Comparison of ENCODE assay signal across 8 cellular contexts in genomic region chr6:31896856-31897611, GRCh38. TPM values are rescaled to one million over a fixed set of nuclear protein-coding genes. Genes with fewer than 3 reads are reported as not detected.
DNase-seq lines count a peak whose midpoint lies in the region; ATAC-seq and TF ChIP-seq lines count a peak whose summit lies in the region.

No MANE protein-coding gene starts in this region.

- H3K4me2 ChIP-seq in MM.1S (ENCODE audit: low read depth, low read length): peak overlapping the region; percentile 71

- no peaks in the 10 kb centered on the region for H3K27me3 Mint-ChIP-seq in naive thymus-derived CD8-positive, alpha-beta T cell

- H3K9ac ChIP-seq in ES-I3 (ENCODE audit: low read depth, low read length): peak overlapping the region; percentile 99
- peak overlapping the region; percentile 62 for H3K9ac ChIP-seq in MM.1S (ENCODE audit: low read length)

- H3K36me3 Mint-ChIP-seq in naive thymus-derived CD8-positive, alpha-beta T cell: peaks cover 2 to 35% (median 4%) of the 10 kb centered on the region in 3 donors

- no peaks in the 10 kb centered on the region for H3K9me2 ChIP-seq in MM.1S (replicated peaks; ENCODE audit: insufficient read depth, low read length)

- peaks cover 16% of the 10 kb centered on the region for H3F3A ChIP-seq in MM.1S (ENCODE audit: insufficient read depth, low read length)

- no peak for TF ChIP-seq CTCF in MM.1S (IDR thresholded peaks at IDR 0.05; ENCODE audit: low read length)
- TF ChIP-seq CTCF in coronary artery (IDR thresholded peaks at IDR 0.05): no peak

- no peaks in the 10 kb centered on the region for H4K20me1 ChIP-seq in MM.1S (ENCODE audit: insufficient read depth, low read length)

- no peaks in the 10 kb centered on the region for H3K9me3 ChIP-seq in ES-I3 (ENCODE audit: control insufficient read depth, insufficient read depth, low read length)
- no peaks in the 10 kb centered on the region for H3K9me3 ChIP-seq in MM.1S (replicated peaks; ENCODE audit: insufficient read depth, low read length)

- H2AFZ ChIP-seq in MM.1S (ENCODE audit: low read length): peak overlapping the region; percentile 52

- H3K4me3 ChIP-seq in MM.1S (ENCODE audit: low read length) (peak overlapping the region; percentile 95), coronary artery (peak overlapping the region; percentile 96)

- no peaks in the 10 kb centered on the region for H3K4me1 ChIP-seq in ES-I3 (ENCODE audit: insufficient read depth, low read length)
- H3K4me1 ChIP-seq in MM.1S (ENCODE audit: low read length): 0 out of 2 replicates have a peak, but pooled peaks cover 3% of the 10 kb centered on the region

- POLR2A ChIA-PET in naive thymus-derived CD8-positive, alpha-beta T cell (lab: Charles Lee): interaction anchor here (0.5 to 2.8 kb wide), 16 partner anchors 9 to 1891 kb away, joined by 3 to 30 read pairs (median 6); partner anchors contain the start of genes BAG6, LEMD2, NELFE and NEU1

- H3K27ac Mint-ChIP-seq in naive thymus-derived CD8-positive, alpha-beta T cell: peak overlapping the region in 9 of 10 donors; percentile 50 to 92 (median 88)

- H3K27me3 ChIP-seq in MM.1S (replicated peaks; ENCODE audit: insufficient read depth, low read length): no peaks in the 10 kb centered on the region

- H3K36me3 ChIP-seq in ES-I3 (ENCODE audit: insufficient read depth, low read length): peaks cover 11% of the 10 kb centered on the region
- no peaks in the 10 kb centered on the region for H3K36me3 ChIP-seq in MM.1S (replicated peaks; ENCODE audit: insufficient read depth, low read length)

- peak overlapping the region; percentile 82 to 97 (median 88) for H3K4me3 Mint-ChIP-seq in naive thymus-derived CD8-positive, alpha-beta T cell

- DNase-seq in MM.1S: no peak
- no peak for DNase-seq in coronary artery (ENCODE audit: low spot score)
- DNase-seq in naive thymus-derived CD8-positive, alpha-beta T cell: peak in 2 of 10 donors; percentile 14 to 15
- DNase-seq in stimulated activated CD4-positive, alpha-beta T cell treated with anti-CD3 and anti-CD28 coated beads, Interleukin-4, amount 100 ng/mL, for 1 hour: no peak
- DNase-seq in NCI-H446 treated with DMSO at 0.1 percent for 48 hours (lab: John Stamatoyannopoulos, UW): no peak
- no peak for DNase-seq in stimulated activated naive CD4-positive, alpha-beta T cell treated with Interleukin-2 at 50 U/mL for 16 hours (lab: John Stamatoyannopoulos, UW)

- no peaks in the 10 kb centered on the region for H3K9me3 Mint-ChIP-seq in naive thymus-derived CD8-positive, alpha-beta T cell

- H3K27ac ChIP-seq in MM.1S (ENCODE audit: low read length): no peak overlapping the region; the same call in 1 of the 2 replicates
- peak overlapping the region; percentile 67 to 85 for H3K27ac ChIP-seq in coronary artery

- peak in 1 of 2 donors; percentile 9 for ATAC-seq in naive thymus-derived CD8-positive, alpha-beta T cell
- ATAC-seq in HG02870 (IDR thresholded peaks at IDR 0.05; ENCODE audit: unreplicated experiment): no peak

- H3K79me2 ChIP-seq in MM.1S (ENCODE audit: low read length): peaks cover 22% of the 10 kb centered on the region

- peaks cover 20 to 38% (median 30%) of the 10 kb centered on the region in 4 donors for H3K4me1 Mint-ChIP-seq in naive thymus-derived CD8-positive, alpha-beta T cell

RNA-seq across cellular contexts. Expression of gene EHMT2, which starts 0.5 kb away (rescaled TPM):
- 10 to 100 TPM; 77.1 to 81.8 TPM for total RNA-seq in naive thymus-derived CD8-positive, alpha-beta T cell
- polyA plus RNA-seq in naive thymus-derived CD8-positive, alpha-beta T cell: 10 to 100 TPM; 37.3 to 57.9 (median 43.0) TPM

RNA-seq across cellular contexts. Expression of gene ZBTB12, which starts 4.9 kb away (rescaled TPM):
- total RNA-seq in naive thymus-derived CD8-positive, alpha-beta T cell: 1 to 10 TPM; 3.1 to 3.7 TPM
- polyA plus RNA-seq in naive thymus-derived CD8-positive, alpha-beta T cell: not detected

RNA-seq across cellular contexts. Expression of gene SLC44A4, which starts 18.2 kb away (rescaled TPM):
- total RNA-seq in naive thymus-derived CD8-positive, alpha-beta T cell: not detected
- not detected for polyA plus RNA-seq in naive thymus-derived CD8-positive, alpha-beta T cell

RNA-seq across cellular contexts. Expression of gene C2, which starts 30.5 kb away (rescaled TPM):
- total RNA-seq in naive thymus-derived CD8-positive, alpha-beta T cell: 1 to 10 TPM; 3.8 to 4.3 TPM
- polyA plus RNA-seq in naive thymus-derived CD8-positive, alpha-beta T cell: not detected

RNA-seq across cellular contexts. Expression of gene NEU1, which starts 34.4 kb away (rescaled TPM):
- 10 to 100 TPM; 15.0 to 15.8 TPM for total RNA-seq in naive thymus-derived CD8-positive, alpha-beta T cell
- 10 to 100 TPM; 10.9 to 17.9 (median 16.2) TPM for polyA plus RNA-seq in naive thymus-derived CD8-positive, alpha-beta T cell
